Comparison of ENCODE assay signal across 22 cellular contexts in genomic region chr13:91572944-91573535, GRCh38.
A peak's percentile ranks its signal among the peaks of the same experiment; 100 is the strongest.
DNase-seq lines count a peak whose midpoint lies in the region; ATAC-seq, FAIRE-seq and TF ChIP-seq lines count a peak whose summit lies in the region.
"Had no signal": no experiment of that assay in that cellular context is flagged by ENCODE, and none has a peak within 500 bp of the region (broad histone marks: within the 10 kb centered on the region; RNA-seq: fewer than 3 reads in every experiment).

No MANE protein-coding gene starts in this region.

- CTCF ChIA-PET in H1 (lab: Charles Lee; ENCODE audit: partially characterized antibody): no interaction called here

- H2BK20ac ChIP-seq in H1 (ENCODE audit: low read length): no peak overlapping the region

- ATAC-seq in GM21529 (IDR thresholded peaks at IDR 0.05; ENCODE audit: unreplicated experiment): no peak

- H4K20me1 ChIP-seq in astrocyte (ENCODE audit: insufficient read depth, low read length): no peaks in the 10 kb centered on the region
- H4K20me1 ChIP-seq in H1 (replicated peaks in 1 of 2; ENCODE audit: control insufficient read depth in 1 of 2, insufficient read depth in 2 of 2, low read length in 2 of 2): no peaks in the 10 kb centered on the region
- H4K20me1 ChIP-seq: BLaER1 had no signal

- no peak overlapping the region for H3K4ac ChIP-seq in H1 (replicated peaks; ENCODE audit: insufficient read length, low read depth, low read length)

- H2BK5ac ChIP-seq in H1 (ENCODE audit: low read depth, low read length): no peak overlapping the region

- no peak overlapping the region for H2AK5ac ChIP-seq in H1 (ENCODE audit: low read depth, low read length)

- no peaks in the 10 kb centered on the region for H3K9me3 Mint-ChIP-seq in astrocyte (ENCODE audit: unreplicated experiment)
- peaks cover 3% of the 10 kb centered on the region for H3K9me3 Mint-ChIP-seq in osteocyte (ENCODE audit: unreplicated experiment)
- H3K9me3 Mint-ChIP-seq in mesothelial cell of epicardium: peaks cover 2% of the 10 kb centered on the region
- peaks cover 3% of the 10 kb centered on the region for H3K9me3 Mint-ChIP-seq in T-helper 2 cell treated with Interferon-gamma antibody and Interleukin-4, amounts not matched to agents 5 μg/mL and 100 μg/mL, for 36 hours
- H3K9me3 Mint-ChIP-seq: CD4-positive, alpha-beta T cell had no signal

- H4K91ac ChIP-seq in H1 (replicated peaks; ENCODE audit: insufficient read length, low read length): no peak overlapping the region

- H4K5ac ChIP-seq in H1 (ENCODE audit: insufficient read length, low read depth, low read length): no peak overlapping the region

- no peak overlapping the region for H3K14ac ChIP-seq in H1 (ENCODE audit: insufficient read length)

- TF ChIP-seq EP300 in H1 (IDR thresholded peaks at IDR 0.05; ENCODE audit: borderline replicate concordance in 1 of 2, low read depth in 2 of 2, low read length in 2 of 2): no peak

- no peaks in the 10 kb centered on the region for H3K79me1 ChIP-seq in H1 (ENCODE audit: low read depth, low read length)

- peak overlapping the region; percentile 28 for H2AFZ ChIP-seq in astrocyte (ENCODE audit: low read depth, low read length)
- peak overlapping the region; percentile 85; the same call in 1 of the 2 replicates for H2AFZ ChIP-seq in H1 (ENCODE audit: low read length)

- TF ChIP-seq CTCF in astrocyte (IDR thresholded peaks at IDR 0.05; ENCODE audit: insufficient read depth, low read depth, low read length) (no peak), H1 (IDR thresholded peaks at IDR 0.05; ENCODE audit: control extremely low read depth in 1 of 3, insufficient read depth in 1 of 3, low read depth in 1 of 3, low read length in 3 of 3) (no peak), osteocyte (IDR thresholded peaks at IDR 0.05) (no peak), mesothelial cell of epicardium (IDR thresholded peaks at IDR 0.05; ENCODE audit: unreplicated experiment) (no peak)

- H3K4me3 Mint-ChIP-seq in astrocyte (ENCODE audit: unreplicated experiment): no peak overlapping the region
- H3K4me3 Mint-ChIP-seq in osteocyte (ENCODE audit: unreplicated experiment): no peak overlapping the region
- no peak overlapping the region for H3K4me3 Mint-ChIP-seq in mesothelial cell of epicardium
- no peak overlapping the region for H3K4me3 Mint-ChIP-seq in T-helper 2 cell treated with Interferon-gamma antibody and Interleukin-4, amounts not matched to agents 5 μg/mL and 100 μg/mL, for 36 hours
- H3K4me3 Mint-ChIP-seq: CD4-positive, alpha-beta T cell had no signal

- H3K27ac ChIP-seq in astrocyte (ENCODE audit: low read depth, low read length) (peak overlapping the region; percentile 61), H1 (ENCODE audit: low read depth, low read length) (no peak overlapping the region)
- H3K27ac ChIP-seq: BLaER1, HL-60, KMS-11, SK-N-MC had no signal

- 92% methylated on average over 9 of the region's 9 CpGs; no CpG with 5 or more reads in 1 of the 2 experiments for WGBS in H1 (ENCODE audit: extremely low coverage in 1 of 2, insufficient coverage in 1 of 2, insufficient read length in 1 of 2, insufficient replicate concordance in 2 of 2, low coverage in 1 of 2, low lambda C conversion rate in 2 of 2, missing lambda C conversion rate in 1 of 2), 2 experiments

- H3K79me2 ChIP-seq in astrocyte (ENCODE audit: insufficient read depth, low read length) (no peaks in the 10 kb centered on the region), H1 (ENCODE audit: control insufficient read depth in 1 of 2, insufficient read depth in 2 of 2, low read length in 2 of 2) (no peaks in the 10 kb centered on the region)

- no peaks in the 10 kb centered on the region for H3K23me2 ChIP-seq in H1 (ENCODE audit: low read depth, low read length)

- no peak for TF ChIP-seq RAD21 in H1 (IDR thresholded peaks at IDR 0.05 in 1 of 2, conservative IDR thresholded peaks at IDR 0.05 in 1 of 2; ENCODE audit: low read depth in 2 of 2, low read length in 2 of 2)

- FAIRE-seq in astrocyte (lab: Jason Lieb, UNC): no peak
- FAIRE-seq in H1 (lab: Jason Lieb, UNC): no peak

- POLR2A ChIA-PET in H1 (lab: Charles Lee; ENCODE audit: partially characterized antibody): no interaction called here

- no peaks in the 10 kb centered on the region for H3K27me3 Mint-ChIP-seq in astrocyte (ENCODE audit: low read depth, unreplicated experiment)
- no peaks in the 10 kb centered on the region for H3K27me3 Mint-ChIP-seq in osteocyte (ENCODE audit: unreplicated experiment)
- peaks cover 1% of the 10 kb centered on the region for H3K27me3 Mint-ChIP-seq in mesothelial cell of epicardium (ENCODE audit: low read depth)
- no peaks in the 10 kb centered on the region for H3K27me3 Mint-ChIP-seq in T-helper 2 cell treated with Interferon-gamma antibody and Interleukin-4, amounts not matched to agents 5 μg/mL and 100 μg/mL, for 36 hours (ENCODE audit: low read depth)
- H3K27me3 Mint-ChIP-seq: CD4-positive, alpha-beta T cell had no signal

- H3K27ac Mint-ChIP-seq in astrocyte (ENCODE audit: unreplicated experiment): no peak overlapping the region
- H3K27ac Mint-ChIP-seq in osteocyte (ENCODE audit: unreplicated experiment): peak overlapping the region; percentile 75
- no peak overlapping the region for H3K27ac Mint-ChIP-seq in mesothelial cell of epicardium
- H3K27ac Mint-ChIP-seq in T-helper 2 cell treated with Interferon-gamma antibody and Interleukin-4, amounts not matched to agents 5 μg/mL and 100 μg/mL, for 36 hours: no peak overlapping the region
- H3K27ac Mint-ChIP-seq: CD4-positive, alpha-beta T cell had no signal

- H3K4me3 ChIP-seq in astrocyte (ENCODE audit: insufficient read depth, low read depth, low read length): peak overlapping the region; percentile 14
- H3K4me3 ChIP-seq in H1 (ENCODE audit: extremely low read depth in 1 of 4, insufficient read depth in 2 of 4, low read depth in 3 of 4, low read length in 4 of 4): no peak overlapping the region
- H3K4me3 ChIP-seq: BLaER1, HAP-1, SK-N-MC had no signal

- H2BK12ac ChIP-seq in H1 (ENCODE audit: low read depth, low read length): no peak overlapping the region

- H3K36me3 ChIP-seq in astrocyte (ENCODE audit: insufficient read depth, low read length): no peaks in the 10 kb centered on the region
- H3K36me3 ChIP-seq in H1 (ENCODE audit: control insufficient read depth in 2 of 4, insufficient read depth in 4 of 4, low read length in 3 of 4): no peaks in the 10 kb centered on the region
- H3K36me3 ChIP-seq: BLaER1, HAP-1 had no signal

- H3K27me3 ChIP-seq in astrocyte (ENCODE audit: insufficient read depth, low read length) (no peaks in the 10 kb centered on the region), H1 (replicated peaks in 1 of 4; ENCODE audit: control insufficient read depth in 3 of 4, extremely low read depth in 1 of 4, insufficient read depth in 3 of 4, low read length in 3 of 4) (no peaks in the 10 kb centered on the region)
- H3K27me3 ChIP-seq: BLaER1 had no signal

- DNase-seq in NCI-H226: peak; percentile 24
- peak; percentile 23 for DNase-seq in astrocyte (ENCODE audit: low read depth)
- DNase-seq in H1 (ENCODE audit: low read depth in 1 of 2, low spot score in 2 of 2): no peak
- DNase-seq in osteocyte (ENCODE audit: extremely low spot score, unreplicated experiment): no peak
- DNase-seq in mesothelial cell of epicardium (ENCODE audit: low spot score in 2 of 2, unreplicated experiment in 2 of 2): no peak
- DNase-seq in cortex of kidney (lab: John Stamatoyannopoulos, UW): no peak
- no peak for DNase-seq in T-helper 2 cell treated with Interferon-gamma antibody and Interleukin-4, amounts not matched to agents 5 μg/mL and 100 μg/mL, for 36 hours (ENCODE audit: low spot score)
- DNase-seq: CD4-positive, alpha-beta T cell; COR-L47; DMS79; NCI-H1105; NCI-H146; NCI-H2029; NCI-H526; OCI-M1; SHP77 treated with DMSO at 0.1 percent for 48 hours had no signal

- no peak overlapping the region for H3K56ac ChIP-seq in H1 (replicated peaks; ENCODE audit: insufficient read length, low read depth, low read length)

- H3K4me2 ChIP-seq in astrocyte (ENCODE audit: low read length) (peak overlapping the region; percentile 54), H1 (ENCODE audit: insufficient read depth in 1 of 2, low read depth in 2 of 2, low read length in 2 of 2) (no peak overlapping the region)
- H3K4me2 ChIP-seq: BLaER1, KMS-11 had no signal

- H2BK15ac ChIP-seq in H1 (ENCODE audit: low read length): no peak overlapping the region

- H3K18ac ChIP-seq in H1 (ENCODE audit: extremely low read depth, low read length): no peak overlapping the region

- no peak for TF ChIP-seq POLR2A in H1 (IDR thresholded peaks at IDR 0.05; ENCODE audit: control extremely low read depth in 1 of 2, low read depth in 2 of 2, low read length in 2 of 2)

- H3K4me1 Mint-ChIP-seq in astrocyte (ENCODE audit: low read depth, unreplicated experiment) (no peaks in the 10 kb centered on the region), osteocyte (ENCODE audit: unreplicated experiment) (peaks cover 40% of the 10 kb centered on the region), mesothelial cell of epicardium (peaks cover 4% of the 10 kb centered on the region)
- H3K4me1 Mint-ChIP-seq in T-helper 2 cell treated with Interferon-gamma antibody and Interleukin-4, amounts not matched to agents 5 μg/mL and 100 μg/mL, for 36 hours (ENCODE audit: low read depth): no peaks in the 10 kb centered on the region

- H3K36me3 Mint-ChIP-seq in astrocyte (ENCODE audit: low read depth, unreplicated experiment): no peaks in the 10 kb centered on the region
- no peaks in the 10 kb centered on the region for H3K36me3 Mint-ChIP-seq in osteocyte (ENCODE audit: unreplicated experiment)
- H3K36me3 Mint-ChIP-seq in mesothelial cell of epicardium: no peaks in the 10 kb centered on the region
- H3K36me3 Mint-ChIP-seq in T-helper 2 cell treated with Interferon-gamma antibody and Interleukin-4, amounts not matched to agents 5 μg/mL and 100 μg/mL, for 36 hours (ENCODE audit: low read depth): no peaks in the 10 kb centered on the region

- H3K4me1 ChIP-seq in astrocyte (ENCODE audit: insufficient read depth, low read length) (peaks cover 4% of the 10 kb centered on the region), H1 (replicated peaks in 1 of 4; ENCODE audit: control insufficient read depth in 3 of 4, insufficient read depth in 4 of 4, low read length in 3 of 4) (no peaks in the 10 kb centered on the region)
- H3K4me1 ChIP-seq: BLaER1, HAP-1 had no signal

- no peak overlapping the region for H3K23ac ChIP-seq in H1 (ENCODE audit: insufficient read length)

- no peak overlapping the region for H4K8ac ChIP-seq in H1 (ENCODE audit: extremely low read depth, insufficient read depth, low read length)

- H3K9ac ChIP-seq in astrocyte (ENCODE audit: low read length) (peak overlapping the region; percentile 13), H1 (replicated peaks in 1 of 4; ENCODE audit: extremely low read depth in 1 of 4, low read depth in 3 of 4, low read length in 3 of 4) (no peak overlapping the region)
- H3K9ac ChIP-seq: BLaER1, KMS-11 had no signal

- H2BK120ac ChIP-seq in H1 (replicated peaks; ENCODE audit: low read depth, low read length): no peak overlapping the region

- no peaks in the 10 kb centered on the region for H3K9me3 ChIP-seq in astrocyte (ENCODE audit: insufficient read depth, low read depth, low read length)
- H3K9me3 ChIP-seq in H1 (ENCODE audit: insufficient read depth in 2 of 2, low read depth in 1 of 2, low read length in 1 of 2): no peaks in the 10 kb centered on the region
- H3K9me3 ChIP-seq: BLaER1, HAP-1 had no signal

TF ChIP-seq in H1, 55 proteins besides CTCF, POLR2A, EP300 and RAD21 (continues in another document):
- TF ChIP-seq SIN3A (conservative IDR thresholded peaks at IDR 0.05 in 1 of 2, IDR thresholded peaks at IDR 0.05 in 1 of 2; ENCODE audit: low read depth in 1 of 2, low read length in 2 of 2): no peak

Comparison
In these comparisons a context has a peak if more than half of its experiments do, and no peak if none do; other contexts are left out.
1. DNase-seq: peak in NCI-H226 (single experiment) and astrocyte (single experiment); none in H1 (0 of 2), osteocyte (single experiment), mesothelial cell of epicardium (0 of 2), cortex of kidney (single experiment) and T-helper 2 cell treated with Interferon-gamma antibody and Interleukin-4, amounts not matched to agents 5 μg/mL and 100 μg/mL, for 36 hours (single experiment).